1 cellular context compared by ENCODE assay signal in the genomic region with DNA sequence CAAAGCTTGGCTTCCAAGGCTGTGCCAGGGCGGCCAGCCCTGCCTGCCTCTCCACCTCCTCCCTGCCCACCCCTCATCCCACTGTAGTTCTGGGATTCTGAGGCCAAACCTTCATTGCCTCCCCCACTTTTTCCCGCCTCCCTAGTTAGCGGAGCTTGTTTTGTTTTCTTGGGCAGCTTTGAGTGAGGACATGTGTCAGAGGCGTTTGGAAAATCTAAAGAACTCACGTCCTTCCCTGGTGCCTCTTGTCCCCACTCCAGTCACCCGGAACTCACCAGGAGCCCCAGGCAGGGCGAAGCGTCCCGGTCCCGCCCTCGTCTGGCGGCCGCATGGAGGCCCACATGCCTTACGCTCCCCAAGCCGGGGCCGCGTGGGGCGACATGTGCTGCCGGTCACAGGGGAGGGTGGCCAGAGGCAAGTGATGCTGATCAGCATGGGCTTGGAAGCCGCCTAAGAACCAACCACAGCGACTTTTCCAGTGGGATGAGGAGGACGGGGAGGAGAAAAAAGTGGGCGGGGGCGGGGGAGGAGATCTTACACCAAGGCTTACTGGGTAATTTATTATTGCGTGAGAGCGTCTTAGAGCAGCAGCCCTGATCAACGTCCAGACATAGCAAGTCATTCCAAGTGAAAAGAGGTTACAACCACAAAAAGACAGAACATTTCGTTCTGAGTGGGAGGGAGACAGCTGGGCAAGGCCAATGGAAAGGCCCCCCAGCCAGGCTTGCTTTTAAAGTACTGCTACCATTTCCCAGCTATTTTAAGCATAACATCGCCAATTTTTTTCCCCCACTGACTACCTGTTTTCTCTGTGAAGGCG.
TF ChIP-seq lines count a peak whose summit lies in the region.

No MANE protein-coding gene starts in this region.

TF ChIP-seq in K562, 482 proteins besides CTCF, POLR2A, EP300 and RAD21 (continued from another document and continues in another):
- TF ChIP-seq SP2 (IDR thresholded peaks at IDR 0.05; ENCODE audit: extremely low read depth, low read depth, low read length, poor library complexity, severe bottlenecking) (no peak), PHB (CRISPR knock-in tag; IDR thresholded peaks at IDR 0.05) (no peak), NCOA2 (IDR thresholded peaks at IDR 0.05; ENCODE audit: partially characterized antibody in 2 of 2) (no peak), DACH1 (IDR thresholded peaks at IDR 0.05; ENCODE audit: partially characterized antibody) (no peak), NFE2 (IDR thresholded peaks at IDR 0.05; ENCODE audit: low read depth) (peak; percentile 42), KLF6 (CRISPR knock-in tag; IDR thresholded peaks at IDR 0.05; ENCODE audit: borderline replicate concordance) (no peak), NR2C2 (CRISPR knock-in tag; IDR thresholded peaks at IDR 0.05) (no peak; the same call in 1 of the 2 replicates), NR2C2 (tag; IDR thresholded peaks at IDR 0.05) (peak; percentile 49), ZC3H11A (IDR thresholded peaks at IDR 0.05; ENCODE audit: low read depth, low read length) (no peak), TAF9B (IDR thresholded peaks at IDR 0.05; ENCODE audit: partially characterized antibody) (peak; percentile 20), EZH2 (IDR thresholded peaks at IDR 0.05; ENCODE audit: borderline replicate concordance, low read depth, low read length) (no peak), EGR1 (conservative IDR thresholded peaks at IDR 0.05) (peak; percentile 86), OTX1 (CRISPR knock-in tag; IDR thresholded peaks at IDR 0.05) (no peak), SETDB1 (IDR thresholded peaks at IDR 0.05; ENCODE audit: low read length) (no peak), ZKSCAN1 (IDR thresholded peaks at IDR 0.05; ENCODE audit: low read depth, low read length) (no peak), CBX2 (IDR thresholded peaks at IDR 0.05; ENCODE audit: insufficient read depth, low read length, poor library complexity, severe bottlenecking) (no peak), SRSF7 (optimal IDR thresholded peaks at IDR 0.05; ENCODE audit: low read depth, low read length) (no peak), TARDBP (IDR thresholded peaks at IDR 0.05) (no peak), CSDE1 (IDR thresholded peaks at IDR 0.05) (no peak)
- TF ChIP-seq, protein P1, sequence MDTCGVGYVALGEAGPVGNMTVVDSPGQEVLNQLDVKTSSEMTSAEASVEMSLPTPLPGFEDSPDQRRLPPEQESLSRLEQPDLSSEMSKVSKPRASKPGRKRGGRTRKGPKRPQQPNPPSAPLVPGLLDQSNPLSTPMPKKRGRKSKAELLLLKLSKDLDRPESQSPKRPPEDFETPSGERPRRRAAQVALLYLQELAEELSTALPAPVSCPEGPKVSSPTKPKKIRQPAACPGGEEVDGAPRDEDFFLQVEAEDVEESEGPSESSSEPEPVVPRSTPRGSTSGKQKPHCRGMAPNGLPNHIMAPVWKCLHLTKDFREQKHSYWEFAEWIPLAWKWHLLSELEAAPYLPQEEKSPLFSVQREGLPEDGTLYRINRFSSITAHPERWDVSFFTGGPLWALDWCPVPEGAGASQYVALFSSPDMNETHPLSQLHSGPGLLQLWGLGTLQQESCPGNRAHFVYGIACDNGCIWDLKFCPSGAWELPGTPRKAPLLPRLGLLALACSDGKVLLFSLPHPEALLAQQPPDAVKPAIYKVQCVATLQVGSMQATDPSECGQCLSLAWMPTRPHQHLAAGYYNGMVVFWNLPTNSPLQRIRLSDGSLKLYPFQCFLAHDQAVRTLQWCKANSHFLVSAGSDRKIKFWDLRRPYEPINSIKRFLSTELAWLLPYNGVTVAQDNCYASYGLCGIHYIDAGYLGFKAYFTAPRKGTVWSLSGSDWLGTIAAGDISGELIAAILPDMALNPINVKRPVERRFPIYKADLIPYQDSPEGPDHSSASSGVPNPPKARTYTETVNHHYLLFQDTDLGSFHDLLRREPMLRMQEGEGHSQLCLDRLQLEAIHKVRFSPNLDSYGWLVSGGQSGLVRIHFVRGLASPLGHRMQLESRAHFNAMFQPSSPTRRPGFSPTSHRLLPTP (IDR thresholded peaks at IDR 0.05; ENCODE audit: borderline replicate concordance, extremely low read depth, insufficient read length), result no peak
- TF ChIP-seq, protein P2, sequence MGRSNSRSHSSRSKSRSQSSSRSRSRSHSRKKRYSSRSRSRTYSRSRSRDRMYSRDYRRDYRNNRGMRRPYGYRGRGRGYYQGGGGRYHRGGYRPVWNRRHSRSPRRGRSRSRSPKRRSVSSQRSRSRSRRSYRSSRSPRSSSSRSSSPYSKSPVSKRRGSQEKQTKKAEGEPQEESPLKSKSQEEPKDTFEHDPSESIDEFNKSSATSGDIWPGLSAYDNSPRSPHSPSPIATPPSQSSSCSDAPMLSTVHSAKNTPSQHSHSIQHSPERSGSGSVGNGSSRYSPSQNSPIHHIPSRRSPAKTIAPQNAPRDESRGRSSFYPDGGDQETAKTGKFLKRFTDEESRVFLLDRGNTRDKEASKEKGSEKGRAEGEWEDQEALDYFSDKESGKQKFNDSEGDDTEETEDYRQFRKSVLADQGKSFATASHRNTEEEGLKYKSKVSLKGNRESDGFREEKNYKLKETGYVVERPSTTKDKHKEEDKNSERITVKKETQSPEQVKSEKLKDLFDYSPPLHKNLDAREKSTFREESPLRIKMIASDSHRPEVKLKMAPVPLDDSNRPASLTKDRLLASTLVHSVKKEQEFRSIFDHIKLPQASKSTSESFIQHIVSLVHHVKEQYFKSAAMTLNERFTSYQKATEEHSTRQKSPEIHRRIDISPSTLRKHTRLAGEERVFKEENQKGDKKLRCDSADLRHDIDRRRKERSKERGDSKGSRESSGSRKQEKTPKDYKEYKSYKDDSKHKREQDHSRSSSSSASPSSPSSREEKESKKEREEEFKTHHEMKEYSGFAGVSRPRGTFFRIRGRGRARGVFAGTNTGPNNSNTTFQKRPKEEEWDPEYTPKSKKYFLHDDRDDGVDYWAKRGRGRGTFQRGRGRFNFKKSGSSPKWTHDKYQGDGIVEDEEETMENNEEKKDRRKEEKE (IDR thresholded peaks at IDR 0.05; ENCODE audit: borderline replicate concordance in 1 of 2, control insufficient read depth in 1 of 2, low read depth in 2 of 2, low read length in 1 of 2), result no peak
- TF ChIP-seq, protein P3, sequence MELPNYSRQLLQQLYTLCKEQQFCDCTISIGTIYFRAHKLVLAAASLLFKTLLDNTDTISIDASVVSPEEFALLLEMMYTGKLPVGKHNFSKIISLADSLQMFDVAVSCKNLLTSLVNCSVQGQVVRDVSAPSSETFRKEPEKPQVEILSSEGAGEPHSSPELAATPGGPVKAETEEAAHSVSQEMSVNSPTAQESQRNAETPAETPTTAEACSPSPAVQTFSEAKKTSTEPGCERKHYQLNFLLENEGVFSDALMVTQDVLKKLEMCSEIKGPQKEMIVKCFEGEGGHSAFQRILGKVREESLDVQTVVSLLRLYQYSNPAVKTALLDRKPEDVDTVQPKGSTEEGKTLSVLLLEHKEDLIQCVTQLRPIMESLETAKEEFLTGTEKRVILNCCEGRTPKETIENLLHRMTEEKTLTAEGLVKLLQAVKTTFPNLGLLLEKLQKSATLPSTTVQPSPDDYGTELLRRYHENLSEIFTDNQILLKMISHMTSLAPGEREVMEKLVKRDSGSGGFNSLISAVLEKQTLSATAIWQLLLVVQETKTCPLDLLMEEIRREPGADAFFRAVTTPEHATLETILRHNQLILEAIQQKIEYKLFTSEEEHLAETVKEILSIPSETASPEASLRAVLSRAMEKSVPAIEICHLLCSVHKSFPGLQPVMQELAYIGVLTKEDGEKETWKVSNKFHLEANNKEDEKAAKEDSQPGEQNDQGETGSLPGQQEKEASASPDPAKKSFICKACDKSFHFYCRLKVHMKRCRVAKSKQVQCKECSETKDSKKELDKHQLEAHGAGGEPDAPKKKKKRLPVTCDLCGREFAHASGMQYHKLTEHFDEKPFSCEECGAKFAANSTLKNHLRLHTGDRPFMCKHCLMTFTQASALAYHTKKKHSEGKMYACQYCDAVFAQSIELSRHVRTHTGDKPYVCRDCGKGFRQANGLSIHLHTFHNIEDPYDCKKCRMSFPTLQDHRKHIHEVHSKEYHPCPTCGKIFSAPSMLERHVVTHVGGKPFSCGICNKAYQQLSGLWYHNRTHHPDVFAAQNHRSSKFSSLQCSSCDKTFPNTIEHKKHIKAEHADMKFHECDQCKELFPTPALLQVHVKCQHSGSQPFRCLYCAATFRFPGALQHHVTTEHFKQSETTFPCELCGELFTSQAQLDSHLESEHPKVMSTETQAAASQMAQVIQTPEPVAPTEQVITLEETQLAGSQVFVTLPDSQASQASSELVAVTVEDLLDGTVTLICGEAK (IDR thresholded peaks at IDR 0.05), result no peak
- TF ChIP-seq, protein P3 (CRISPR knock-in tag; IDR thresholded peaks at IDR 0.05), result peak; percentile 43; the same call in 1 of the 2 replicates
- TF ChIP-seq, protein P4, sequence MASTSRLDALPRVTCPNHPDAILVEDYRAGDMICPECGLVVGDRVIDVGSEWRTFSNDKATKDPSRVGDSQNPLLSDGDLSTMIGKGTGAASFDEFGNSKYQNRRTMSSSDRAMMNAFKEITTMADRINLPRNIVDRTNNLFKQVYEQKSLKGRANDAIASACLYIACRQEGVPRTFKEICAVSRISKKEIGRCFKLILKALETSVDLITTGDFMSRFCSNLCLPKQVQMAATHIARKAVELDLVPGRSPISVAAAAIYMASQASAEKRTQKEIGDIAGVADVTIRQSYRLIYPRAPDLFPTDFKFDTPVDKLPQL (IDR thresholded peaks at IDR 0.05; ENCODE audit: extremely low read depth, insufficient read length), result no peak
- TF ChIP-seq, protein P5, sequence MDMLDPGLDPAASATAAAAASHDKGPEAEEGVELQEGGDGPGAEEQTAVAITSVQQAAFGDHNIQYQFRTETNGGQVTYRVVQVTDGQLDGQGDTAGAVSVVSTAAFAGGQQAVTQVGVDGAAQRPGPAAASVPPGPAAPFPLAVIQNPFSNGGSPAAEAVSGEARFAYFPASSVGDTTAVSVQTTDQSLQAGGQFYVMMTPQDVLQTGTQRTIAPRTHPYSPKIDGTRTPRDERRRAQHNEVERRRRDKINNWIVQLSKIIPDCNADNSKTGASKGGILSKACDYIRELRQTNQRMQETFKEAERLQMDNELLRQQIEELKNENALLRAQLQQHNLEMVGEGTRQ (CRISPR knock-in tag; IDR thresholded peaks at IDR 0.05), result peak; percentile 10; the same call in 1 of the 2 replicates
- TF ChIP-seq, protein P6, sequence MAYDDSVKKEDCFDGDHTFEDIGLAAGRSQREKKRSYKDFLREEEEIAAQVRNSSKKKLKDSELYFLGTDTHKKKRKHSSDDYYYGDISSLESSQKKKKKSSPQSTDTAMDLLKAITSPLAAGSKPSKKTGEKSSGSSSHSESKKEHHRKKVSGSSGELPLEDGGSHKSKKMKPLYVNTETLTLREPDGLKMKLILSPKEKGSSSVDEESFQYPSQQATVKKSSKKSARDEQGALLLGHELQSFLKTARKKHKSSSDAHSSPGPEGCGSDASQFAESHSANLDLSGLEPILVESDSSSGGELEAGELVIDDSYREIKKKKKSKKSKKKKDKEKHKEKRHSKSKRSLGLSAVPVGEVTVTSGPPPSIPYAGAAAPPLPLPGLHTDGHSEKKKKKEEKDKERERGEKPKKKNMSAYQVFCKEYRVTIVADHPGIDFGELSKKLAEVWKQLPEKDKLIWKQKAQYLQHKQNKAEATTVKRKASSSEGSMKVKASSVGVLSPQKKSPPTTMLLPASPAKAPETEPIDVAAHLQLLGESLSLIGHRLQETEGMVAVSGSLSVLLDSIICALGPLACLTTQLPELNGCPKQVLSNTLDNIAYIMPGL (CRISPR knock-in tag; IDR thresholded peaks at IDR 0.05), result no peak
- TF ChIP-seq, protein P7, sequence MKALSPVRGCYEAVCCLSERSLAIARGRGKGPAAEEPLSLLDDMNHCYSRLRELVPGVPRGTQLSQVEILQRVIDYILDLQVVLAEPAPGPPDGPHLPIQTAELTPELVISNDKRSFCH (CRISPR knock-in tag; IDR thresholded peaks at IDR 0.05), result no peak
- TF ChIP-seq, protein P7 (tag; IDR thresholded peaks at IDR 0.05), result no peak
- TF ChIP-seq, protein P8, sequence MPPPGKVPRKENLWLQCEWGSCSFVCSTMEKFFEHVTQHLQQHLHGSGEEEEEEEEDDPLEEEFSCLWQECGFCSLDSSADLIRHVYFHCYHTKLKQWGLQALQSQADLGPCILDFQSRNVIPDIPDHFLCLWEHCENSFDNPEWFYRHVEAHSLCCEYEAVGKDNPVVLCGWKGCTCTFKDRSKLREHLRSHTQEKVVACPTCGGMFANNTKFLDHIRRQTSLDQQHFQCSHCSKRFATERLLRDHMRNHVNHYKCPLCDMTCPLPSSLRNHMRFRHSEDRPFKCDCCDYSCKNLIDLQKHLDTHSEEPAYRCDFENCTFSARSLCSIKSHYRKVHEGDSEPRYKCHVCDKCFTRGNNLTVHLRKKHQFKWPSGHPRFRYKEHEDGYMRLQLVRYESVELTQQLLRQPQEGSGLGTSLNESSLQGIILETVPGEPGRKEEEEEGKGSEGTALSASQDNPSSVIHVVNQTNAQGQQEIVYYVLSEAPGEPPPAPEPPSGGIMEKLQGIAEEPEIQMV (tag; conservative IDR thresholded peaks at IDR 0.05; ENCODE audit: low read depth), result no peak
- TF ChIP-seq, protein P9, sequence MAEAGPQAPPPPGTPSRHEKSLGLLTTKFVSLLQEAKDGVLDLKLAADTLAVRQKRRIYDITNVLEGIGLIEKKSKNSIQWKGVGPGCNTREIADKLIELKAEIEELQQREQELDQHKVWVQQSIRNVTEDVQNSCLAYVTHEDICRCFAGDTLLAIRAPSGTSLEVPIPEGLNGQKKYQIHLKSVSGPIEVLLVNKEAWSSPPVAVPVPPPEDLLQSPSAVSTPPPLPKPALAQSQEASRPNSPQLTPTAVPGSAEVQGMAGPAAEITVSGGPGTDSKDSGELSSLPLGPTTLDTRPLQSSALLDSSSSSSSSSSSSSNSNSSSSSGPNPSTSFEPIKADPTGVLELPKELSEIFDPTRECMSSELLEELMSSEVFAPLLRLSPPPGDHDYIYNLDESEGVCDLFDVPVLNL (CRISPR knock-in tag; IDR thresholded peaks at IDR 0.05; ENCODE audit: low read depth), result 0 out of 2 replicates have a peak, but pooled peaks have one; percentile 71
